In the genomic region with DNA sequence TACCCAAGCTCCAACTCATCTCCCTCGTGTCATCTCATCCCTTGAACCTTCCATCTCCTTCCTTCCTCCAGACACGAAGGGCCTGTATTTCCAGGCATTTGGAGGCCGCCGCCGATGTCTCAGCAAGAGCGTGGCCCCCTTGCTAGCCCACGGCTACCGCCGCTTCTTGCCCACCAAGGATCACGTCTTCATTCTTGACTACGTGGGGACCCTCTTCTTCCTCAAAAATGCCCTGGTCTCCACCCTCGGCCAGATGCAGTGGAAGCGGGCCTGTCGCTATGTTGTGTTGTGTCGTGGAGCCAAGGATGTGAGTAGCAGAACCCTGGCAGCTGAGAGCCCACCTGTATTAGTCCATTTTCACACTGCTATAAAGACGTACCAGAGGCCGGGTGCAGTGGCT, we compare ENCODE assay signal across 8 cellular contexts. TPM values are rescaled to one million over a fixed set of nuclear protein-coding genes. Genes with fewer than 3 reads are reported as not detected.
"Had no signal": no experiment of that assay in that cellular context is flagged by ENCODE, and none has a peak within 500 bp of the region (broad histone marks: within the 10 kb centered on the region; RNA-seq: fewer than 3 reads in every experiment).

No MANE protein-coding gene starts in this region.

- H2AFZ ChIP-seq: GM23248 had no signal

- H3K4me3 Mint-ChIP-seq: HFFc6 had no signal

- H3K27ac ChIP-seq: GM23248, HL-60 had no signal

- H3K9me3 Mint-ChIP-seq: HFFc6, IgD-negative memory B cell had no signal

- DNase-seq: GM23248, GOT3, HFFc6 had no signal

- H3K9me3 ChIP-seq: HAP-1 had no signal

- H3K4me1 ChIP-seq: HAP-1 had no signal

- H3K4me3 ChIP-seq: GM23248, HAP-1 had no signal

- H3K36me3 Mint-ChIP-seq: IgD-negative memory B cell had no signal

- H3K36me3 ChIP-seq: HAP-1 had no signal

- H3K27ac Mint-ChIP-seq: HFFc6, IgD-negative memory B cell had no signal

RNA-seq across cellular contexts. Expression of a gene that starts 5.5 kb away (rescaled TPM):
- total RNA-seq: HT1080 had no signal

RNA-seq across cellular contexts. Expression of a gene that starts 17.9 kb away (rescaled TPM):
- total RNA-seq: GM23248, H4 had no signal
